1 cellular context compared by ENCODE assay signal in genomic region chr1:156746716-156747631, GRCh38.
A peak's percentile ranks its signal among the peaks of the same experiment; 100 is the strongest.
TF ChIP-seq lines count a peak whose summit lies in the region.

No MANE protein-coding gene starts in this region.

TF ChIP-seq in K562, 482 proteins besides CTCF, POLR2A, EP300 and RAD21 (continued from another document):
- TF ChIP-seq CCNT2 (IDR thresholded peaks at IDR 0.05; ENCODE audit: borderline replicate concordance, extremely low read depth, insufficient read length, low read depth, low read length) (no peak), NFXL1 (CRISPR knock-in tag; IDR thresholded peaks at IDR 0.05) (no peak), MLLT1 (IDR thresholded peaks at IDR 0.05) (no peak), FOXK1 (CRISPR knock-in tag; IDR thresholded peaks at IDR 0.05; ENCODE audit: borderline replicate concordance) (no peak), SAFB (IDR thresholded peaks at IDR 0.05; ENCODE audit: borderline replicate concordance, low read depth, low read length) (no peak), FOXM1 (IDR thresholded peaks at IDR 0.05; ENCODE audit: low read depth) (no peak), FOXM1 (CRISPR knock-in tag; IDR thresholded peaks at IDR 0.05; ENCODE audit: low read depth) (no peak), CBFA2T2 (conservative IDR thresholded peaks at IDR 0.05) (no peak), ELK1 (CRISPR knock-in tag; IDR thresholded peaks at IDR 0.05) (no peak), MGA (IDR thresholded peaks at IDR 0.05) (no peak), FOSL1 (tag; conservative IDR thresholded peaks at IDR 0.05) (peak; percentile 59), SREBF2 (CRISPR knock-in tag; IDR thresholded peaks at IDR 0.05) (no peak), ZNF408 (CRISPR knock-in tag; IDR thresholded peaks at IDR 0.05; ENCODE audit: low read depth) (no peak), MYNN (IDR thresholded peaks at IDR 0.05) (peak; percentile 31; the same call in 1 of the 2 replicates), MYNN (CRISPR knock-in tag; IDR thresholded peaks at IDR 0.05) (no peak), SIX5 (IDR thresholded peaks at IDR 0.05; ENCODE audit: borderline replicate concordance in 1 of 2, insufficient read depth in 1 of 2, low read depth in 1 of 2, low read length in 2 of 2) (peak; percentile 33 to 51; a peak in 2 of 4 replicates), VEZF1 (CRISPR knock-in tag; IDR thresholded peaks at IDR 0.05) (peak; percentile 98), POLR2AphosphoS2 (IDR thresholded peaks at IDR 0.05; ENCODE audit: low read length) (no peak), CBX2 (IDR thresholded peaks at IDR 0.05; ENCODE audit: insufficient read depth, low read length, poor library complexity, severe bottlenecking) (no peak), ZNF444 (CRISPR knock-in tag; IDR thresholded peaks at IDR 0.05) (no peak), ZNF639 (CRISPR knock-in tag; conservative IDR thresholded peaks at IDR 0.05 in 1 of 2, IDR thresholded peaks at IDR 0.05 in 1 of 2) (peak in 1 of 2 experiments; percentile 35; a peak in 1 of 4 replicates), CSDE1 (IDR thresholded peaks at IDR 0.05) (no peak; a peak in 1 of 4 replicates), POLR3A (IDR thresholded peaks at IDR 0.05; ENCODE audit: borderline replicate concordance, extremely low read depth, insufficient read depth, insufficient read length) (no peak), U2AF1 (optimal IDR thresholded peaks at IDR 0.05; ENCODE audit: low read depth, low read length) (no peak), LEF1 (IDR thresholded peaks at IDR 0.05) (0 out of 2 replicates have a peak, but pooled peaks have one; percentile 15), ZNF431 (CRISPR knock-in tag; IDR thresholded peaks at IDR 0.05) (no peak), SP1 (CRISPR knock-in tag; IDR thresholded peaks at IDR 0.05) (no peak), KLF1 (tag; IDR thresholded peaks at IDR 0.05) (no peak), CHD2 (IDR thresholded peaks at IDR 0.05; ENCODE audit: low read depth, low read length) (0 out of 2 replicates have a peak, but pooled peaks have one; percentile 29), BHLHE40 (IDR thresholded peaks at IDR 0.05; ENCODE audit: low read length) (peak; percentile 8; the same call in 1 of the 2 replicates), E2F6 (IDR thresholded peaks at IDR 0.05; ENCODE audit: borderline replicate concordance in 1 of 2, extremely low read depth in 1 of 2, insufficient read depth in 1 of 2, insufficient read length in 1 of 2, low read depth in 1 of 2, low read length in 1 of 2, poor library complexity in 1 of 2, severe bottlenecking in 1 of 2) (peak in 1 of 2 experiments; percentile 78), THRB (CRISPR knock-in tag; conservative IDR thresholded peaks at IDR 0.05) (0 out of 2 replicates have a peak, but pooled peaks have one; percentile 49), GATAD2A (IDR thresholded peaks at IDR 0.05) (0 out of 2 replicates have a peak, but pooled peaks have one; percentile 53), BCL6 (CRISPR knock-in tag; IDR thresholded peaks at IDR 0.05) (no peak)
